8 cellular contexts compared by ENCODE assay signal in the genomic region with DNA sequence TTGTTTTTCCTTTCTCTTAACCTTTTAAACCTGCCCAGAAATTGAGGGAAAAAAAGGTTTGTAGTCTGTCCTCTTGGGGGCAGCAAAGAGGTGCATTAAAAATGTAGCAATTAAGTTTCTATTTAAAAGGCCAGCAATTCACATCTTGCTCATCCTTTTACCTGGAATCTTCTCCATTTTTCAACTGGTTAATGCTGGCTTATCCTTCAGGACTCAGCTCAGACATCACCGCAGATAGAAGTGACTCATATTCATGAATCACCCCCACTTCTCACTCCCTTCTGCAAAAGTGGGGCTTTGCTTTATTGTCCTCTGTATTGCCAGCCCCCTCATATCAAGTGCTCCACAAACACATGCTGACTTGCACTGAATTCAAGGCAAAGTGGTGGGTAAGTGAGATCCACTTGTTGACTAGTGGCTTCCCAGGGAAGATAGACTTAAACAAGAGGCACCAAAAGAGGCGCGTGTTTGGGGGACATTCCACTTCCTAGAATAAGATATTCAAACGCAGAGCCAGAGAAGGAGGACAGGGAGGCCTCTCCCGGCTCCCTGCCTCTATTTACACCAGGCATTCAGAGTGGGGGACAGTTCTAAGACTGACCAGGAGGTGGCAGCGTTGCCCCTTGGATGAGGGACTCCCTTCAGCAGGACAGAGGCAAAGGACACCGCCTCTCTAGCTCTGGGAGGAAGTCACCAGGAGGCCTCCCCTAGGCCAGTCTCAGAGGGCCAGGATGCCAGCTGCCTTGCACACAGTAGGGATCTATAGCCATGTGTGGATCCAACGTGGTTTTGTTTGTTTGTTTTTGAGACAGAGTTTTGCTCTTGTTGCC. TPM values are rescaled to one million over a fixed set of nuclear protein-coding genes. Genes with fewer than 3 reads are reported as not detected.
A peak's percentile ranks its signal among the peaks of the same experiment; 100 is the strongest.
DNase-seq lines count a peak whose midpoint lies in the region; ATAC-seq and TF ChIP-seq lines count a peak whose summit lies in the region.

No MANE protein-coding gene starts in this region.

- H3K18ac ChIP-seq in mesenchymal stem cell (ENCODE audit: low read depth in 1 of 2, low read length in 2 of 2), result no peak overlapping the region

- peak; percentile 77 for ATAC-seq in GM18868 (IDR thresholded peaks at IDR 0.05; ENCODE audit: unreplicated experiment)

- H3K9ac ChIP-seq in endodermal cell (ENCODE audit: extremely low read depth, low read length, poor library complexity, severe bottlenecking), result no peak overlapping the region
- peak overlapping the region; percentile 40 for H3K9ac ChIP-seq in mesenchymal stem cell (ENCODE audit: low read length)

- no peak overlapping the region for H2BK5ac ChIP-seq in mesenchymal stem cell (ENCODE audit: low read depth, low read length, poor library complexity, severe bottlenecking)

- H3K4me1 ChIP-seq in endodermal cell (ENCODE audit: control insufficient read depth, insufficient read depth, low read length) (no peaks in the 10 kb centered on the region), mesenchymal stem cell (ENCODE audit: control insufficient read depth, insufficient read depth, low read depth, low read length) (no peaks in the 10 kb centered on the region)

- H2AFZ ChIP-seq in mesenchymal stem cell (ENCODE audit: low read depth, low read length), result no peak overlapping the region

- no peaks in the 10 kb centered on the region for H3K79me1 ChIP-seq in mesenchymal stem cell (replicated peaks; ENCODE audit: low read length, poor library complexity, severe bottlenecking)

- H2BK12ac ChIP-seq in mesenchymal stem cell (ENCODE audit: low read length in 2 of 2), result no peak overlapping the region

- TF ChIP-seq CTCF in AG04450 (IDR thresholded peaks at IDR 0.05; ENCODE audit: low read depth, low read length) (peak; percentile 63), HL-60 (IDR thresholded peaks at IDR 0.05; ENCODE audit: insufficient read depth, low read length) (peak; percentile 74), endodermal cell (conservative IDR thresholded peaks at IDR 0.05) (peak; percentile 89)

- H3K27ac ChIP-seq in AG04450 (ENCODE audit: low read depth, low read length), result no peak overlapping the region
- peak overlapping the region; percentile 21 for H3K27ac ChIP-seq in HL-60 (replicated peaks)
- H3K27ac ChIP-seq in endodermal cell (ENCODE audit: low read depth, low read length), result no peak overlapping the region
- H3K27ac ChIP-seq in mesenchymal stem cell (ENCODE audit: low read length, poor library complexity, severe bottlenecking), result no peak overlapping the region

- no peak overlapping the region for H2AK5ac ChIP-seq in mesenchymal stem cell (ENCODE audit: low read length, severe bottlenecking)

- no peak overlapping the region for H3K4me2 ChIP-seq in mesenchymal stem cell (ENCODE audit: low read length, poor library complexity, severe bottlenecking)

- H4K91ac ChIP-seq in mesenchymal stem cell (ENCODE audit: low read length), result no peak overlapping the region

- no peak overlapping the region for H3K4me3 Mint-ChIP-seq in endodermal cell

- H2BK120ac ChIP-seq in mesenchymal stem cell (ENCODE audit: low read depth, low read length), result no peak overlapping the region

- CTCF ChIA-PET in AG04450 (lab: Charles Lee), result interaction anchor here (0.6 to 2.9 kb wide), 7 partner anchors 13 to 698 kb away, joined by 3 to 31 read pairs (median 4); no protein-coding TSS in a partner anchor

- no peaks in the 10 kb centered on the region for H3K9me3 Mint-ChIP-seq in endodermal cell

- H3K9me3 ChIP-seq in AG04450 (ENCODE audit: control insufficient read depth, insufficient read depth, low read length) (no peaks in the 10 kb centered on the region), endodermal cell (ENCODE audit: control insufficient read depth, low read length) (no peaks in the 10 kb centered on the region), mesenchymal stem cell (ENCODE audit: control insufficient read depth, low read length) (no peaks in the 10 kb centered on the region)

- no peak overlapping the region for H4K8ac ChIP-seq in mesenchymal stem cell (ENCODE audit: low read length)

- H2BK15ac ChIP-seq in mesenchymal stem cell (ENCODE audit: low read depth, poor library complexity, severe bottlenecking), result no peak overlapping the region

- no peaks in the 10 kb centered on the region for H3K27me3 Mint-ChIP-seq in endodermal cell (ENCODE audit: insufficient read depth)

- no peaks in the 10 kb centered on the region for H3K27me3 ChIP-seq in AG04450 (ENCODE audit: control insufficient read depth, insufficient read depth, low read length)
- H3K27me3 ChIP-seq in HL-60 (ENCODE audit: insufficient read depth, poor library complexity, severe bottlenecking), result no peaks in the 10 kb centered on the region
- H3K27me3 ChIP-seq in endodermal cell (ENCODE audit: control insufficient read depth, insufficient read depth, low read length, poor library complexity, severe bottlenecking), result no peaks in the 10 kb centered on the region
- peaks cover 0 to 8% of the 10 kb centered on the region in 2 experiments for H3K27me3 ChIP-seq in mesenchymal stem cell (ENCODE audit: control insufficient read depth in 1 of 2, insufficient read depth in 1 of 2, low read length in 2 of 2)

- H3K36me3 ChIP-seq in endodermal cell (ENCODE audit: control insufficient read depth, insufficient read depth, low read length) (no peaks in the 10 kb centered on the region), mesenchymal stem cell (ENCODE audit: control insufficient read depth in 1 of 2, insufficient read depth in 2 of 2, low read depth in 1 of 2, low read length in 2 of 2) (no peaks in the 10 kb centered on the region)

- 17 to 20% methylated on average over 3 to 8 of the region's 8 CpGs for WGBS in endodermal cell (ENCODE audit: insufficient coverage in 1 of 2, insufficient read length in 1 of 2), 2 experiments
- WGBS in mesenchymal stem cell, result 7% methylated on average over 8 of the region's 8 CpGs

- POLR2A ChIA-PET in AG04450 (lab: Yijun Ruan, JAX), result no interaction called here

- no peak overlapping the region for H3K4me3 ChIP-seq in AG04450 (ENCODE audit: low read depth, low read length)
- no peak overlapping the region for H3K4me3 ChIP-seq in HL-60 (replicated peaks; ENCODE audit: insufficient read depth, low read length)
- no peak overlapping the region for H3K4me3 ChIP-seq in endodermal cell (ENCODE audit: low read length)
- H3K4me3 ChIP-seq in mesenchymal stem cell (ENCODE audit: insufficient read depth in 1 of 2, low read depth in 1 of 2, low read length in 2 of 2), result no peak overlapping the region

- DNase-seq in AG04450 (ENCODE audit: low read depth, low spot score), result no peak
- DNase-seq in HL-60 (ENCODE audit: low read depth in 1 of 2, low spot score in 1 of 2), result peak; percentile 64 to 89
- DNase-seq in NCI-H774 (lab: John Stamatoyannopoulos, UW), result peak; percentile 61
- DNase-seq in activated CD8-positive, alpha-beta memory T cell treated with anti-CD3 and anti-CD28 coated beads for 1 hour (ENCODE audit: extremely low read depth in 1 of 2, low read depth in 1 of 2), result peak; percentile 24 to 58
- peak; percentile 98 for DNase-seq in endodermal cell
- DNase-seq in mesenchymal stem cell, result peak; percentile 58
- peak; percentile 48 to 57 for DNase-seq in stimulated activated CD8-positive, alpha-beta memory T cell treated with anti-CD3 and anti-CD28 coated beads, Interleukin-15, amount 100 ng/mL, for 48 hours (ENCODE audit: low read depth in 2 of 2)

- no peak overlapping the region for H3K14ac ChIP-seq in mesenchymal stem cell (ENCODE audit: low read length in 2 of 2)

- H3K4ac ChIP-seq in mesenchymal stem cell (ENCODE audit: low read depth in 1 of 2, low read length in 2 of 2), result no peak overlapping the region

- peak overlapping the region; percentile 54 for H3K27ac Mint-ChIP-seq in endodermal cell

- no peak overlapping the region for H3K23ac ChIP-seq in mesenchymal stem cell (ENCODE audit: low read length in 2 of 2)

- no peaks in the 10 kb centered on the region for H3K36me3 Mint-ChIP-seq in endodermal cell (ENCODE audit: low read depth)

- peaks cover 15% of the 10 kb centered on the region for H3K4me1 Mint-ChIP-seq in endodermal cell

RNA-seq across cellular contexts. Expression of a gene that starts 23.2 kb away (rescaled TPM):
- not detected in 2 replicates for polyA plus RNA-seq in AG04450 (2011; rRNA removed)
- polyA minus RNA-seq in AG04450 (2011; rRNA and poly(A)+ RNA removed), result not detected in 2 replicates
- total RNA-seq in endodermal cell, result under 1 TPM in 1 of 2 donors, not detected in 1; 0.29 TPM
- polyA plus RNA-seq in endodermal cell (2013, experiment 1 of 2), result 0.11 TPM
- polyA plus RNA-seq in endodermal cell (2013, experiment 2 of 2), result 0.25 TPM
- polyA plus RNA-seq in mesenchymal stem cell (2013, experiment 1 of 2), result not detected
- polyA plus RNA-seq in mesenchymal stem cell (2013, experiment 2 of 2), result not detected
